In the genomic region with DNA sequence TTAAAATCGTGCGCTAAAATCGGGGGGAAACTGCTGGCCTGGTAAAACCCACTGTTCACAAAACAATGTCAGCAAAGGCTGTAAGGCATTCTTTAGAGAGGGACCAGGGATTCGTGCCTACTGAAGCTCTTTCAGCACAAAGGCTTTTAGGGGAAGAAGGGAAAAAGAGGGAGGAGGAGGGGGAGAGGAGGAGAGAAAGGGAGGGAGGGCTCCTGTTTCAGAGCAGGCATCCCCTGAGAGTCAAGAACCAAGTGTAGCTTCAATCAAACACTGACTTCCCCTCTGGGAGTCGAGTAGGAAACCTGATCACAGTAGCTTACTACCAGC, we compare ENCODE assay signal across 13 cellular contexts. TPM values are rescaled to one million over a fixed set of nuclear protein-coding genes. Genes with fewer than 3 reads are reported as not detected.
DNase-seq lines count a peak whose midpoint lies in the region; ATAC-seq and TF ChIP-seq lines count a peak whose summit lies in the region.
"Had no signal": no experiment of that assay in that cellular context is flagged by ENCODE, and none has a peak within 500 bp of the region (broad histone marks: within the 10 kb centered on the region; RNA-seq: fewer than 3 reads in every experiment).

No MANE protein-coding gene starts in this region.

- TF ChIP-seq CTCF in coronary artery (IDR thresholded peaks at IDR 0.05) = no peak
- TF ChIP-seq CTCF in neural cell (IDR thresholded peaks at IDR 0.05; ENCODE audit: poor library complexity, severe bottlenecking) = no peak
- TF ChIP-seq CTCF in psoas muscle (IDR thresholded peaks at IDR 0.05) = no peak
- TF ChIP-seq CTCF in RWPE1 (conservative IDR thresholded peaks at IDR 0.05; ENCODE audit: low read depth) = no peak

- no peak overlapping the region for H3K27ac ChIP-seq in CD4-positive, CD25-positive, alpha-beta regulatory T cell (ENCODE audit: insufficient read depth, low read length, poor library complexity, severe bottlenecking)
- H3K27ac ChIP-seq in coronary artery (peak overlapping the region; percentile 35 to 78), neural cell (ENCODE audit: low read length) (peak overlapping the region; percentile 61), psoas muscle (no peak overlapping the region), RWPE1 (no peak overlapping the region)

- no peaks in the 10 kb centered on the region for H3K27me3 ChIP-seq in CD4-positive, CD25-positive, alpha-beta regulatory T cell (ENCODE audit: control insufficient read depth, insufficient read depth, low read length)
- H3K27me3 ChIP-seq in neural cell (ENCODE audit: insufficient read depth, low read depth, low read length) (no peaks in the 10 kb centered on the region), psoas muscle (ENCODE audit: insufficient read depth in 3 of 3, low read length in 2 of 3) (peaks cover 0 to 78% (median 0%) of the 10 kb centered on the region in 3 donors)

- H3K27ac Mint-ChIP-seq in CD4-positive, CD25-positive, alpha-beta regulatory T cell = peak overlapping the region in 2 of 3 donors; percentile 31 to 80
- H3K27ac Mint-ChIP-seq: stimulated activated memory B cell treated with anti-CD40 and anti-IgM and Interleukin-4, amounts not matched to agents 10 μg/mL and 1 μg/mL and 100 μg/mL, for 72 hours had no signal

- H3K36me3 Mint-ChIP-seq in CD4-positive, CD25-positive, alpha-beta regulatory T cell = no peaks in the 10 kb centered on the region

- H3K4me3 ChIP-seq in CD4-positive, CD25-positive, alpha-beta regulatory T cell (ENCODE audit: low read depth, low read length) = no peak overlapping the region
- H3K4me3 ChIP-seq in coronary artery (no peak overlapping the region), neural cell (ENCODE audit: low read length) (peak overlapping the region; percentile 51), psoas muscle (no peak overlapping the region)

- H3K4me2 ChIP-seq in neural cell (ENCODE audit: low read length) = no peak overlapping the region

- TF ChIP-seq EP300 in neural cell (conservative IDR thresholded peaks at IDR 0.05; ENCODE audit: poor library complexity, severe bottlenecking) = no peak

- POLR2A ChIA-PET in RWPE1 (lab: Yijun Ruan, JAX; ENCODE audit: low non-redundant PET) = no interaction called here

- H3K9me3 ChIP-seq in CD4-positive, CD25-positive, alpha-beta regulatory T cell (ENCODE audit: control insufficient read depth in 2 of 2, low read length in 2 of 2) = no peaks in the 10 kb centered on the region
- H3K9me3 ChIP-seq in neural cell (ENCODE audit: low read length) (no peaks in the 10 kb centered on the region), psoas muscle (no peaks in the 10 kb centered on the region)

- intact Hi-C loops in psoas muscle (cut with DNase I) = no loop called here

- peak overlapping the region; percentile 57 for H3K9ac ChIP-seq in neural cell (ENCODE audit: low read length)

- TF ChIP-seq RAD21 in neural cell (conservative IDR thresholded peaks at IDR 0.05) = no peak

- WGBS in psoas muscle, 3 donors = 29 to 61% (median 51%) methylated on average over 5 of the region's 5 CpGs

- H4K20me1 ChIP-seq in neural cell (ENCODE audit: insufficient read depth) = no peaks in the 10 kb centered on the region

- no peaks in the 10 kb centered on the region for H3K27me3 Mint-ChIP-seq in CD4-positive, CD25-positive, alpha-beta regulatory T cell
- H3K27me3 Mint-ChIP-seq: stimulated activated memory B cell treated with anti-CD40 and anti-IgM and Interleukin-4, amounts not matched to agents 10 μg/mL and 1 μg/mL and 100 μg/mL, for 72 hours had no signal

- DNase-seq in CD4-positive, CD25-positive, alpha-beta regulatory T cell = no peak
- peak; percentile 34 for DNase-seq in KBM-7
- no peak for DNase-seq in coronary artery (ENCODE audit: low spot score)
- no peak for DNase-seq in activated CD4-positive, alpha-beta T cell treated with anti-CD3 and anti-CD28 coated beads for 48 hours
- DNase-seq in activated naive CD4-positive, alpha-beta T cell treated with Interleukin-2 at 50 U/mL for 16 hours = no peak
- no peak for DNase-seq in psoas muscle
- DNase-seq in RWPE1 (ENCODE audit: low spot score) = no peak
- DNase-seq: activated naive CD4-positive, alpha-beta T cell treated with anti-CD3 and anti-CD28 coated beads, Interleukin-2, amount 50 U/mL, for 16 hours; NCI-H1694; stimulated activated CD4-positive, alpha-beta T cell treated with anti-CD3 and anti-CD28 coated beads, Interleukin-4, amount 100 ng/mL, for 1 hour had no signal

- peaks cover 71% of the 10 kb centered on the region for H3K4me1 ChIP-seq in CD4-positive, CD25-positive, alpha-beta regulatory T cell (ENCODE audit: control insufficient read depth, insufficient read depth, low read length, poor library complexity, severe bottlenecking)
- H3K4me1 ChIP-seq in psoas muscle = peaks cover 35% of the 10 kb centered on the region

- peak overlapping the region in 3 of 4 donors; percentile 21 to 87 (median 86) for H3K4me3 Mint-ChIP-seq in CD4-positive, CD25-positive, alpha-beta regulatory T cell
- H3K4me3 Mint-ChIP-seq: stimulated activated memory B cell treated with anti-CD40 and anti-IgM and Interleukin-4, amounts not matched to agents 10 μg/mL and 1 μg/mL and 100 μg/mL, for 72 hours had no signal

- ATAC-seq in CD4-positive, CD25-positive, alpha-beta regulatory T cell (ENCODE audit: low read depth in 2 of 2) = no peak
- ATAC-seq in psoas muscle = no peak
- ATAC-seq: esophagus mucosa; stimulated activated memory B cell treated with anti-CD40 and anti-IgM and Interleukin-4, amounts not matched to agents 10 μg/mL and 1 μg/mL and 100 μg/mL, for 72 hours had no signal

- peaks cover 25 to 84% (median 46%) of the 10 kb centered on the region in 4 donors for H3K4me1 Mint-ChIP-seq in CD4-positive, CD25-positive, alpha-beta regulatory T cell

- in situ Hi-C loops in KBM-7 (cut with MboI; ENCODE audit: low pct_unique_long_range_greater_than_20kb, low sequenced_read_pairs) = no loop called here

- no peaks in the 10 kb centered on the region for H3F3A ChIP-seq in neural cell (ENCODE audit: insufficient read depth, low read length, poor library complexity, severe bottlenecking)

- H2AFZ ChIP-seq in neural cell (ENCODE audit: low read depth, low read length) = no peak overlapping the region

- no peaks in the 10 kb centered on the region for H3K36me3 ChIP-seq in CD4-positive, CD25-positive, alpha-beta regulatory T cell (ENCODE audit: control insufficient read depth, insufficient read depth, low read length)
- no peaks in the 10 kb centered on the region for H3K36me3 ChIP-seq in neural cell (ENCODE audit: insufficient read depth, low read length)
- H3K36me3 ChIP-seq in psoas muscle (ENCODE audit: insufficient read depth in 1 of 2, low read depth in 1 of 2) = no peaks in the 10 kb centered on the region

- no peaks in the 10 kb centered on the region for H3K9me3 Mint-ChIP-seq in CD4-positive, CD25-positive, alpha-beta regulatory T cell
- H3K9me3 Mint-ChIP-seq: stimulated activated memory B cell treated with anti-CD40 and anti-IgM and Interleukin-4, amounts not matched to agents 10 μg/mL and 1 μg/mL and 100 μg/mL, for 72 hours had no signal

- CTCF ChIA-PET in RWPE1 (lab: Yijun Ruan, JAX) = no interaction called here

- H3K79me2 ChIP-seq in neural cell (replicated peaks; ENCODE audit: insufficient read depth, low read length) = peaks cover 90% of the 10 kb centered on the region

- H3K9me2 ChIP-seq in neural cell (ENCODE audit: insufficient read depth, low read length) = no peaks in the 10 kb centered on the region

TF ChIP-seq in neural cell, 6 proteins besides CTCF, POLR2A, EP300 and RAD21:
- no peak for TF ChIP-seq EZH2 (IDR thresholded peaks at IDR 0.05; ENCODE audit: borderline replicate concordance, insufficient read depth, low read length, poor library complexity, severe bottlenecking)
- no peak for TF ChIP-seq SMC3 (conservative IDR thresholded peaks at IDR 0.05; ENCODE audit: poor library complexity)
- no peak for TF ChIP-seq MXI1 (conservative IDR thresholded peaks at IDR 0.05; ENCODE audit: poor library complexity, severe bottlenecking)
- no peak for TF ChIP-seq TAF1 (IDR thresholded peaks at IDR 0.05; ENCODE audit: low read depth)
- TF ChIP-seq, protein P1, sequence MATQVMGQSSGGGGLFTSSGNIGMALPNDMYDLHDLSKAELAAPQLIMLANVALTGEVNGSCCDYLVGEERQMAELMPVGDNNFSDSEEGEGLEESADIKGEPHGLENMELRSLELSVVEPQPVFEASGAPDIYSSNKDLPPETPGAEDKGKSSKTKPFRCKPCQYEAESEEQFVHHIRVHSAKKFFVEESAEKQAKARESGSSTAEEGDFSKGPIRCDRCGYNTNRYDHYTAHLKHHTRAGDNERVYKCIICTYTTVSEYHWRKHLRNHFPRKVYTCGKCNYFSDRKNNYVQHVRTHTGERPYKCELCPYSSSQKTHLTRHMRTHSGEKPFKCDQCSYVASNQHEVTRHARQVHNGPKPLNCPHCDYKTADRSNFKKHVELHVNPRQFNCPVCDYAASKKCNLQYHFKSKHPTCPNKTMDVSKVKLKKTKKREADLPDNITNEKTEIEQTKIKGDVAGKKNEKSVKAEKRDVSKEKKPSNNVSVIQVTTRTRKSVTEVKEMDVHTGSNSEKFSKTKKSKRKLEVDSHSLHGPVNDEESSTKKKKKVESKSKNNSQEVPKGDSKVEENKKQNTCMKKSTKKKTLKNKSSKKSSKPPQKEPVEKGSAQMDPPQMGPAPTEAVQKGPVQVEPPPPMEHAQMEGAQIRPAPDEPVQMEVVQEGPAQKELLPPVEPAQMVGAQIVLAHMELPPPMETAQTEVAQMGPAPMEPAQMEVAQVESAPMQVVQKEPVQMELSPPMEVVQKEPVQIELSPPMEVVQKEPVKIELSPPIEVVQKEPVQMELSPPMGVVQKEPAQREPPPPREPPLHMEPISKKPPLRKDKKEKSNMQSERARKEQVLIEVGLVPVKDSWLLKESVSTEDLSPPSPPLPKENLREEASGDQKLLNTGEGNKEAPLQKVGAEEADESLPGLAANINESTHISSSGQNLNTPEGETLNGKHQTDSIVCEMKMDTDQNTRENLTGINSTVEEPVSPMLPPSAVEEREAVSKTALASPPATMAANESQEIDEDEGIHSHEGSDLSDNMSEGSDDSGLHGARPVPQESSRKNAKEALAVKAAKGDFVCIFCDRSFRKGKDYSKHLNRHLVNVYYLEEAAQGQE (IDR thresholded peaks at IDR 0.05; ENCODE audit: borderline replicate concordance) = no peak
- no peak for TF ChIP-seq POLR2AphosphoS5 (IDR thresholded peaks at IDR 0.05)

RNA-seq across cellular contexts. Expression of a gene that starts 9.5 kb away (rescaled TPM):
- total RNA-seq in CD4-positive, CD25-positive, alpha-beta regulatory T cell = 38.0 TPM
- 1 to 10 TPM; 2.5 to 5.3 (median 3.2) TPM for polyA plus RNA-seq in CD4-positive, CD25-positive, alpha-beta regulatory T cell
- polyA plus RNA-seq in neural cell = 18.0 and 23.7 TPM in 2 replicates
- polyA minus RNA-seq in neural cell = 49.7 and 72.6 TPM in 2 replicates
- total RNA-seq in psoas muscle = 10 to 100 TPM; 18.3 to 24.3 (median 19.6) TPM
- 10 to 100 TPM in 2 of 3 donors, 1 to 10 TPM in 1; 6.4 to 14.2 (median 10.1) TPM for polyA plus RNA-seq in psoas muscle

Comparison
In these comparisons a context has a peak if more than half of its experiments do, and no peak if none do; other contexts are left out.
1. H3K27ac ChIP-seq: peak in coronary artery (2 of 2) and neural cell (single experiment); none in CD4-positive, CD25-positive, alpha-beta regulatory T cell (single experiment), psoas muscle (single experiment) and RWPE1 (single experiment).